8 cellular contexts compared by ENCODE assay signal in the genomic region with DNA sequence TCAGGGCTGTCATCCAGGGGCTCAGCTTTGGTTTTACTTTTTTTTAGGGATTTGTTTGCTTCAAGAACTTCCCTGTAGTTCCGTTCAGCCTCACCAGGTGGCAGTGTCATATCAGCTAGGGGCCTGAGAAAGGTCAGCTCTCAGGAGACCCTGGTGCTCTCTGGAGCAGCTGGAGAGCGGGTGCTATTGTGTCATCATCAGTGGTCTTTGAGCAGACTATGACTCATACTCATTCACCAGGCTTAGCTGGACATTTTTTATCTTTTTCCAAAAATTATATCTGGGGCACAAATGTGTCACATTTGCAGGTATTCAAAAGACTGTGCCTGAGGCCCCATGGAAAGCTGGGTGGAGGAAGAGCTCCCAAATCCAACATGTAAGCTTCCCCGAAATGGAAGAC. TPM values are rescaled to one million over a fixed set of nuclear protein-coding genes. Genes with fewer than 3 reads are reported as not detected.
DNase-seq lines count a peak whose midpoint lies in the region; ATAC-seq and TF ChIP-seq lines count a peak whose summit lies in the region.

No MANE protein-coding gene starts in this region.

- H4K20me1 ChIP-seq in OCI-LY3 (ENCODE audit: insufficient read depth, low read length), result no peaks in the 10 kb centered on the region

- DNase-seq in activated CD4-positive, alpha-beta T cell treated with anti-CD3 and anti-CD28 coated beads for 48 hours, result peak; percentile 64
- DNase-seq in activated CD4-positive, alpha-beta T cell treated with anti-CD3 and anti-CD28 coated beads for 1 hour, result no peak
- DNase-seq in HUDEP-2 (lab: John Stamatoyannopoulos, UW; ENCODE audit: unreplicated experiment in 76 of 76), result peak in 42 of 76 experiments; percentile 1 to 59 (median 23)
- DNase-seq in cerebellum (ENCODE audit: low spot score), result peak; percentile 24
- peak; percentile 67 for DNase-seq in lung (ENCODE audit: low spot score)

- H3K27ac ChIP-seq in OCI-LY3 (ENCODE audit: low read length) (no peak overlapping the region), lung (ENCODE audit: low read depth in 1 of 2, low read length in 1 of 2) (no peak overlapping the region)

- H3K4me2 ChIP-seq in OCI-LY3 (ENCODE audit: low read length), result no peak overlapping the region

- WGBS in lung, 2 donors, result 42 to 51% methylated on average over 3 of the region's 3 CpGs

- H3K27me3 ChIP-seq in OCI-LY3 (ENCODE audit: low read depth, low read length), result no peaks in the 10 kb centered on the region; the same call in 1 of the 2 replicates
- H3K27me3 ChIP-seq in lung (ENCODE audit: control insufficient read depth, insufficient read depth), result no peaks in the 10 kb centered on the region

- no peaks in the 10 kb centered on the region for H3K79me2 ChIP-seq in OCI-LY3 (ENCODE audit: low read length)

- H3K4me3 ChIP-seq in OCI-LY3 (ENCODE audit: low read length) (no peak overlapping the region), lung (no peak overlapping the region)

- ATAC-seq in lung (ENCODE audit: insufficient read depth, low FRiP score) (no peak), HG02678 (IDR thresholded peaks at IDR 0.05; ENCODE audit: unreplicated experiment) (no peak), HG02870 (IDR thresholded peaks at IDR 0.05; ENCODE audit: unreplicated experiment) (no peak)

- H3K36me3 ChIP-seq in OCI-LY3 (replicated peaks; ENCODE audit: low read depth, low read length) (no peaks in the 10 kb centered on the region), lung (ENCODE audit: control insufficient read depth in 2 of 2, insufficient read depth in 2 of 2, low read length in 2 of 2) (no peaks in the 10 kb centered on the region)

- H3K9ac ChIP-seq in OCI-LY3 (ENCODE audit: low read length), result no peak overlapping the region

- no peaks in the 10 kb centered on the region for H3K4me1 ChIP-seq in OCI-LY3 (ENCODE audit: low read length)
- H3K4me1 ChIP-seq in lung (ENCODE audit: control insufficient read depth in 2 of 2, insufficient read depth in 2 of 2, low read length in 2 of 2), result peaks cover 0 to 2% of the 10 kb centered on the region in 2 donors

- H3K9me3 ChIP-seq in OCI-LY3 (ENCODE audit: insufficient read depth, low read length) (no peaks in the 10 kb centered on the region), lung (ENCODE audit: control insufficient read depth in 2 of 2, insufficient read depth in 1 of 2, low read length in 1 of 2) (peaks cover 5 to 11% of the 10 kb centered on the region in 2 donors)

- TF ChIP-seq CTCF in OCI-LY3 (IDR thresholded peaks at IDR 0.05; ENCODE audit: low read depth, low read length), result peak; percentile 77
- TF ChIP-seq CTCF in lung (IDR thresholded peaks at IDR 0.05; ENCODE audit: control extremely low read depth, extremely low read depth), result peak; percentile 40

- no peak overlapping the region for H2AFZ ChIP-seq in OCI-LY3 (ENCODE audit: low read depth, low read length)

RNA-seq across cellular contexts. Expression of gene ZNF892, which starts 24.4 kb away (rescaled TPM):
- total RNA-seq in cerebellum (30.4 TPM), lung (1 to 10 TPM; 2.7 to 7.0 TPM)
- under 1 TPM; 0.24 to 0.50 TPM for polyA plus RNA-seq in lung

RNA-seq across cellular contexts. Expression of gene PROM2, which starts 42.5 kb away (rescaled TPM):
- 3.0 TPM for total RNA-seq in cerebellum
- 10 to 100 TPM in 1 of 2 donors, 1 to 10 TPM in 1; 5.5 to 11.5 TPM for total RNA-seq in lung
- 1 to 10 TPM; 4.1 to 4.9 TPM for polyA plus RNA-seq in lung
